Comparison of ENCODE assay signal across 26 cellular contexts in the genomic region with DNA sequence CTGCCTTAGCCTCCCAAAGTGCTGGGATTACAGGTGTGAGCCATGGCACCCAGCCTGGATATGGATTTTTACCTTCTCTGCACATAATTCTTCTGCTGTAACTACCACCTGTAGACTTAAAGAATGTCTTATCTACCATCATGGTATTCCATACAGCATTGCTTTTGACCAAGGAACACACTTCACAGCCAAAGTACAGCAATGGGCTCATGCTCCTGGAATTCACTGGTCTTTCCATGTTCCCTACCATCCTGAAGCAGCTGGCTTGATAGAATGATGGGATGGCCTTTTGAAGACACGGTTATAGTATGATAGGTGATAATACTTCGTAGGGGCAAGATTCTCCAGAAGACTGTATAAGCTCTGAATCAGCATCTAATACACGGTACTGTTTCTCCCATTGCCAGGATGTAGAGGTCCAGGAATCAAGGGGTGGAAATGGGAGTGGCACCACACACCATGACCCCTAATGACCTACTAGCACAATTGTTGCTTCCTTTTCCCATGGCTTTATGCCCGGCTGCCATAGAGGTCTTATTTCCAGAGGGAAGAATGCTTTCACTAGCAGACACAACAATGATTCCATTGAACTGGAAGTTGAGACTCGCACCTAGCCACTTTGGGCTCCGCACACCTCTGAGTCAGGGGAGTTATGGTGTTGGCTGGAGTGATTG.
DNase-seq lines count a peak whose midpoint lies in the region; ATAC-seq and TF ChIP-seq lines count a peak whose summit lies in the region.
"Had no signal": no experiment of that assay in that cellular context is flagged by ENCODE, and none has a peak within 500 bp of the region (broad histone marks: within the 10 kb centered on the region; RNA-seq: fewer than 3 reads in every experiment).

No MANE protein-coding gene starts in this region.

- 72% methylated on average over 6 of the region's 6 CpGs for WGBS in right cardiac atrium
- WGBS in transverse colon (ENCODE audit: low coverage in 1 of 2), 2 donors: 83 to 90% methylated on average over 2 to 6 of the region's 6 CpGs

- in situ Hi-C loops in transverse colon (cut with MboI; ENCODE audit: low pct_ligation_motif_present in 1 of 4, low pct_unique_long_range_greater_than_20kb in 1 of 4, low sequenced_read_pairs in 3 of 4): no loop called here

- no peaks in the 10 kb centered on the region for H3K4me1 Mint-ChIP-seq in natural killer cell treated with Interleukin-12 subunit alpha and Interleukin-12 subunit beta and Interleukin-15 and Interleukin-18, amount 100 ng/mL, for 72 hours (ENCODE audit: low read depth in 2 of 2)
- H3K4me1 Mint-ChIP-seq: CD8-positive, alpha-beta memory T cell; GM23338; H9 had no signal

- H3K27me3 ChIP-seq in right cardiac atrium (ENCODE audit: control insufficient read depth, insufficient read depth) (no peaks in the 10 kb centered on the region), right atrium auricular region (no peaks in the 10 kb centered on the region), transverse colon (no peaks in the 10 kb centered on the region)
- H3K27me3 ChIP-seq: BE2C, SJSA1 had no signal

- no peaks in the 10 kb centered on the region for H3K36me3 Mint-ChIP-seq in natural killer cell treated with Interleukin-12 subunit alpha and Interleukin-12 subunit beta and Interleukin-15 and Interleukin-18, amount 100 ng/mL, for 72 hours
- H3K36me3 Mint-ChIP-seq: CD14-positive monocyte; CD8-positive, alpha-beta memory T cell had no signal

- H3K4me3 ChIP-seq in right cardiac atrium (ENCODE audit: low read length) (no peak overlapping the region), right atrium auricular region (no peak overlapping the region), transverse colon (no peak overlapping the region)
- H3K4me3 ChIP-seq: A549, GM12878, GM23338, K562, SJSA1 had no signal

- H3K27ac Mint-ChIP-seq in natural killer cell treated with Interleukin-12 subunit alpha and Interleukin-12 subunit beta and Interleukin-15 and Interleukin-18, amount 100 ng/mL, for 72 hours: no peak overlapping the region
- H3K27ac Mint-ChIP-seq: CD8-positive, alpha-beta memory T cell; GM23338; H9 had no signal

- no peaks in the 10 kb centered on the region for H3K36me3 ChIP-seq in right atrium auricular region
- no peaks in the 10 kb centered on the region for H3K36me3 ChIP-seq in transverse colon
- H3K36me3 ChIP-seq: BE2C, SJSA1 had no signal

- DNase-seq in right cardiac atrium (peak in 2 of 3 donors; percentile 37 to 59), right atrium auricular region (ENCODE audit: low spot score) (no peak), dermis microvascular lymphatic vessel endothelial cell (ENCODE audit: low read depth in 2 of 2) (peak; percentile 52 to 81), lung microvascular endothelial cell (ENCODE audit: low read depth in 2 of 2) (peak; percentile 66 to 81), putamen (ENCODE audit: low spot score) (no peak), transverse colon (no peak)
- DNase-seq in natural killer cell treated with Interleukin-12 subunit alpha and Interleukin-12 subunit beta and Interleukin-15 and Interleukin-18, amount 100 ng/mL, for 72 hours (ENCODE audit: low spot score): no peak
- DNase-seq: BE2C; CD8-positive, alpha-beta memory T cell; DMS 273 treated with DMSO at 0.1 percent for 48 hours; EL; GDM1; H9; Kasumi-1; MV-4-11; NCI-H1105 treated with DMSO at 0.1 percent for 48 hours; NCI-H146; NCI-H1930; NCI-H524; NCI-H774 had no signal

- H3K27me3 Mint-ChIP-seq in natural killer cell treated with Interleukin-12 subunit alpha and Interleukin-12 subunit beta and Interleukin-15 and Interleukin-18, amount 100 ng/mL, for 72 hours: no peaks in the 10 kb centered on the region

- H3K9me3 ChIP-seq in right cardiac atrium (ENCODE audit: control insufficient read depth, low read length) (no peaks in the 10 kb centered on the region), right atrium auricular region (no peaks in the 10 kb centered on the region), transverse colon (no peaks in the 10 kb centered on the region)
- H3K9me3 ChIP-seq: A549, BE2C, SJSA1 had no signal

- no peak for TF ChIP-seq EP300 in transverse colon (IDR thresholded peaks at IDR 0.05; ENCODE audit: low read depth)

- intact Hi-C loops in right cardiac atrium (cut with DNase I): no loop called here
- intact Hi-C loops in transverse colon (cut with DNase I; ENCODE audit: low total_unique reads): no loop called here

- H3K27ac ChIP-seq in right cardiac atrium (ENCODE audit: low read length): no peak overlapping the region
- H3K27ac ChIP-seq in right atrium auricular region: no peak overlapping the region
- no peak overlapping the region for H3K27ac ChIP-seq in transverse colon
- H3K27ac ChIP-seq: A549, SJSA1 had no signal

- no peaks in the 10 kb centered on the region for H3K9me3 Mint-ChIP-seq in natural killer cell treated with Interleukin-12 subunit alpha and Interleukin-12 subunit beta and Interleukin-15 and Interleukin-18, amount 100 ng/mL, for 72 hours
- H3K9me3 Mint-ChIP-seq: CD14-positive monocyte; CD8-positive, alpha-beta memory T cell; GM23338; H9 had no signal

- no peak for TF ChIP-seq POLR2A in transverse colon (IDR thresholded peaks at IDR 0.05)

- ATAC-seq in right cardiac atrium: peak; percentile 65 to 91
- ATAC-seq in natural killer cell treated with Interleukin-12 subunit alpha and Interleukin-12 subunit beta and Interleukin-15 and Interleukin-18, amount 100 ng/mL, for 72 hours: no peak
- ATAC-seq: A549, GM12878, GM23338, K562 had no signal

- no peak overlapping the region for H3K4me3 Mint-ChIP-seq in natural killer cell treated with Interleukin-12 subunit alpha and Interleukin-12 subunit beta and Interleukin-15 and Interleukin-18, amount 100 ng/mL, for 72 hours
- H3K4me3 Mint-ChIP-seq: CD14-positive monocyte; CD8-positive, alpha-beta memory T cell; GM23338; H9 had no signal

- no peaks in the 10 kb centered on the region for H3K4me1 ChIP-seq in right cardiac atrium (ENCODE audit: control insufficient read depth, insufficient read depth, low read length)
- no peaks in the 10 kb centered on the region for H3K4me1 ChIP-seq in right atrium auricular region
- no peaks in the 10 kb centered on the region for H3K4me1 ChIP-seq in transverse colon
- H3K4me1 ChIP-seq: A549, BE2C, SJSA1 had no signal

- TF ChIP-seq CTCF in right atrium auricular region (IDR thresholded peaks at IDR 0.05): no peak
- no peak for TF ChIP-seq CTCF in transverse colon (IDR thresholded peaks at IDR 0.05)

Comparison
In these comparisons a context has a peak if more than half of its experiments do, and no peak if none do; other contexts are left out.
1. DNase-seq: peak in right cardiac atrium (2 of 3), dermis microvascular lymphatic vessel endothelial cell (2 of 2) and lung microvascular endothelial cell (2 of 2); none in right atrium auricular region (single experiment), natural killer cell treated with Interleukin-12 subunit alpha and Interleukin-12 subunit beta and Interleukin-15 and Interleukin-18, amount 100 ng/mL, for 72 hours (single experiment), putamen (single experiment) and transverse colon (single experiment).
2. ATAC-seq: peak in right cardiac atrium (2 of 2); none in natural killer cell treated with Interleukin-12 subunit alpha and Interleukin-12 subunit beta and Interleukin-15 and Interleukin-18, amount 100 ng/mL, for 72 hours (0 of 2).